In genomic region chr17:59846391-59847165, GRCh38 we compare ENCODE assay signal across 8 cellular contexts. TPM values are rescaled to one million over a fixed set of nuclear protein-coding genes. Genes with fewer than 3 reads are reported as not detected.
DNase-seq lines count a peak whose midpoint lies in the region; ATAC-seq and TF ChIP-seq lines count a peak whose summit lies in the region.

No MANE protein-coding gene starts in this region.

- H3K4me1 Mint-ChIP-seq in mesothelial cell of epicardium, result peaks cover 54% of the 10 kb centered on the region

- H3K27me3 Mint-ChIP-seq in mesothelial cell of epicardium (ENCODE audit: low read depth), result no peaks in the 10 kb centered on the region

- peak overlapping the region; percentile 89 for H3K27ac Mint-ChIP-seq in mesothelial cell of epicardium

- peak overlapping the region; percentile 82 to 91 for H3K27ac ChIP-seq in coronary artery

- ATAC-seq in HG03045 (IDR thresholded peaks at IDR 0.05; ENCODE audit: unreplicated experiment) (peak; percentile 38), HG02678 (IDR thresholded peaks at IDR 0.05; ENCODE audit: unreplicated experiment) (no peak)

- H3K4me3 ChIP-seq in coronary artery, result peak overlapping the region; percentile 23

- H3K4me3 Mint-ChIP-seq in mesothelial cell of epicardium, result no peak overlapping the region

- peaks cover 9% of the 10 kb centered on the region for H3K36me3 Mint-ChIP-seq in mesothelial cell of epicardium

- no peak for TF ChIP-seq CTCF in coronary artery (IDR thresholded peaks at IDR 0.05)
- TF ChIP-seq CTCF in mesothelial cell of epicardium (IDR thresholded peaks at IDR 0.05; ENCODE audit: unreplicated experiment), result no peak

- DNase-seq in stimulated activated CD4-positive, alpha-beta T cell treated with anti-CD3 and anti-CD28 coated beads, Interleukin-4, amount 100 ng/mL, for 24 hours, result peak; percentile 45
- no peak for DNase-seq in stimulated activated CD4-positive, alpha-beta T cell treated with anti-CD3 and anti-CD28 coated beads, Interleukin-2, amount 100 ng/mL, for 48 hours
- no peak for DNase-seq in coronary artery (ENCODE audit: low spot score)
- DNase-seq in mesothelial cell of epicardium (ENCODE audit: low spot score in 2 of 2, unreplicated experiment in 2 of 2), result no peak
- no peak for DNase-seq in MV-4-11 (lab: John Stamatoyannopoulos, UW)

- no peaks in the 10 kb centered on the region for H3K9me3 Mint-ChIP-seq in mesothelial cell of epicardium

TF ChIP-seq in PFSK-1, 5 proteins besides CTCF, POLR2A, EP300 and RAD21:
- TF ChIP-seq REST (IDR thresholded peaks at IDR 0.05; ENCODE audit: insufficient read depth in 1 of 2, low read depth in 2 of 2, low read length in 2 of 2) (no peak), SIN3A (IDR thresholded peaks at IDR 0.05; ENCODE audit: borderline replicate concordance, insufficient read depth, low read length) (peak; percentile 85; the same call in 1 of the 2 replicates)

RNA-seq across cellular contexts. Expression of gene TUBD1, which starts 46.2 kb away (rescaled TPM):
- 5.3 TPM for polyA plus RNA-seq in PFSK-1 (2012; ENCODE audit: insufficient read length, low read depth)
- total RNA-seq in mesothelial cell of epicardium, result 10.5 to 13.9 TPM (median 13.0 TPM) in 3 replicates

RNA-seq across cellular contexts. Expression of gene RPS6KB1, which starts 46.3 kb away (rescaled TPM):
- 29.6 TPM for polyA plus RNA-seq in PFSK-1 (2012; ENCODE audit: insufficient read length, low read depth)
- 42.3 to 49.9 TPM (median 42.8 TPM) in 3 replicates for total RNA-seq in mesothelial cell of epicardium
